In genomic region chr3:184314700-184315505, GRCh38 we compare ENCODE assay signal across 1 cellular context.
TF ChIP-seq lines count a peak whose summit lies in the region.

No MANE protein-coding gene starts in this region.

TF ChIP-seq in K562, 482 proteins besides CTCF, POLR2A, EP300 and RAD21 (continued from another document and continues in another):
- peak; percentile 74 for TF ChIP-seq ARID4B (CRISPR knock-in tag; IDR thresholded peaks at IDR 0.05)
- no peak for TF ChIP-seq RBM15 (IDR thresholded peaks at IDR 0.05; ENCODE audit: insufficient read depth, low read length)
- no peak for TF ChIP-seq SRF (CRISPR knock-in tag; IDR thresholded peaks at IDR 0.05)
- peak; percentile 34 to 48 for TF ChIP-seq NRF1 (conservative IDR thresholded peaks at IDR 0.05 in 1 of 2, IDR thresholded peaks at IDR 0.05 in 1 of 2)
- TF ChIP-seq ZBTB8A (IDR thresholded peaks at IDR 0.05; ENCODE audit: partially characterized antibody) = no peak
- TF ChIP-seq ATF4 (CRISPR knock-in tag; IDR thresholded peaks at IDR 0.05) = no peak
- no peak for TF ChIP-seq ZNF12 (CRISPR knock-in tag; IDR thresholded peaks at IDR 0.05)
- peak; percentile 75 for TF ChIP-seq RBM22 (IDR thresholded peaks at IDR 0.05; ENCODE audit: low read depth, low read length, poor library complexity, severe bottlenecking)
- TF ChIP-seq ZC3H8 (IDR thresholded peaks at IDR 0.05) = no peak
- no peak for TF ChIP-seq ZNF316 (IDR thresholded peaks at IDR 0.05)
- peak; percentile 52 for TF ChIP-seq ETS1 (conservative IDR thresholded peaks at IDR 0.05; ENCODE audit: control insufficient read depth, low read depth, low read length)
- TF ChIP-seq MAX (CRISPR knock-in tag; IDR thresholded peaks at IDR 0.05) = peak; percentile 41; the same call in 1 of the 2 replicates
- TF ChIP-seq ZSCAN29 (IDR thresholded peaks at IDR 0.05) = no peak
- TF ChIP-seq SIN3A (IDR thresholded peaks at IDR 0.05; ENCODE audit: borderline replicate concordance in 2 of 2, control insufficient read depth in 1 of 2, low read depth in 2 of 2, low read length in 2 of 2) = peak; percentile 43 to 88; a peak in 3 of 4 replicates
- no peak for TF ChIP-seq PBX2 (CRISPR knock-in tag; IDR thresholded peaks at IDR 0.05; ENCODE audit: low read depth)
- TF ChIP-seq PBX2 (tag; conservative IDR thresholded peaks at IDR 0.05; ENCODE audit: low read depth) = no peak
- no peak for TF ChIP-seq ZNF431 (CRISPR knock-in tag; IDR thresholded peaks at IDR 0.05)
- TF ChIP-seq ZNF639 (CRISPR knock-in tag; conservative IDR thresholded peaks at IDR 0.05 in 1 of 2, IDR thresholded peaks at IDR 0.05 in 1 of 2) = peak; percentile 52 to 59; a peak in 2 of 4 replicates
- TF ChIP-seq ZNF3 (CRISPR knock-in tag; IDR thresholded peaks at IDR 0.05) = no peak
- no peak for TF ChIP-seq ARID1B (IDR thresholded peaks at IDR 0.05)
- no peak for TF ChIP-seq SUPT5H (IDR thresholded peaks at IDR 0.05)
- no peak for TF ChIP-seq HDAC8 (tag; IDR thresholded peaks at IDR 0.05)
- TF ChIP-seq NR3C1 (CRISPR knock-in tag; IDR thresholded peaks at IDR 0.05) = 0 out of 2 replicates have a peak, but pooled peaks have one; percentile 29
- no peak for TF ChIP-seq PTRF (tag; IDR thresholded peaks at IDR 0.05)
- no peak for TF ChIP-seq PML (IDR thresholded peaks at IDR 0.05; ENCODE audit: low read length)
- no peak for TF ChIP-seq BRCA1 (IDR thresholded peaks at IDR 0.05)
- TF ChIP-seq BRCA1 (CRISPR knock-in tag; IDR thresholded peaks at IDR 0.05) = no peak
- no peak for TF ChIP-seq HCFC1 (IDR thresholded peaks at IDR 0.05; ENCODE audit: low read depth, low read length)
- TF ChIP-seq MED1 (CRISPR knock-in tag; IDR thresholded peaks at IDR 0.05; ENCODE audit: borderline replicate concordance) = no peak
- peak; percentile 8 for TF ChIP-seq U2AF1 (optimal IDR thresholded peaks at IDR 0.05; ENCODE audit: low read depth, low read length)
- no peak for TF ChIP-seq POLR2AphosphoS5 (IDR thresholded peaks at IDR 0.05; ENCODE audit: control insufficient read depth, insufficient read depth, low read depth, low read length)
- no peak for TF ChIP-seq SP2 (IDR thresholded peaks at IDR 0.05; ENCODE audit: extremely low read depth, low read depth, low read length, poor library complexity, severe bottlenecking)
- TF ChIP-seq JUN (IDR thresholded peaks at IDR 0.05; ENCODE audit: borderline replicate concordance, low read depth, low read length) = no peak
- no peak for TF ChIP-seq JUN (CRISPR knock-in tag; IDR thresholded peaks at IDR 0.05; ENCODE audit: borderline replicate concordance)
- TF ChIP-seq TEAD1 (CRISPR knock-in tag; IDR thresholded peaks at IDR 0.05) = 0 out of 4 replicates have a peak, but pooled peaks of 1 of the 2 experiments have one; percentile 62
- no peak for TF ChIP-seq DMBX1 (CRISPR knock-in tag; IDR thresholded peaks at IDR 0.05; ENCODE audit: borderline replicate concordance)
- no peak for TF ChIP-seq FOXJ2 (tag; IDR thresholded peaks at IDR 0.05)
- TF ChIP-seq MYNN (IDR thresholded peaks at IDR 0.05) = no peak
- TF ChIP-seq MYNN (CRISPR knock-in tag; IDR thresholded peaks at IDR 0.05) = no peak
- TF ChIP-seq FUS (optimal IDR thresholded peaks at IDR 0.05; ENCODE audit: low read depth, low read length) = peak; percentile 16
- no peak for TF ChIP-seq ZNF407 (IDR thresholded peaks at IDR 0.05; ENCODE audit: low read depth)
- TF ChIP-seq PHF20 (IDR thresholded peaks at IDR 0.05; ENCODE audit: partially characterized antibody) = no peak
- no peak for TF ChIP-seq CCNT2 (IDR thresholded peaks at IDR 0.05; ENCODE audit: borderline replicate concordance, extremely low read depth, insufficient read length, low read depth, low read length)
